Comparison of ENCODE assay signal across 27 cellular contexts in the genomic region with DNA sequence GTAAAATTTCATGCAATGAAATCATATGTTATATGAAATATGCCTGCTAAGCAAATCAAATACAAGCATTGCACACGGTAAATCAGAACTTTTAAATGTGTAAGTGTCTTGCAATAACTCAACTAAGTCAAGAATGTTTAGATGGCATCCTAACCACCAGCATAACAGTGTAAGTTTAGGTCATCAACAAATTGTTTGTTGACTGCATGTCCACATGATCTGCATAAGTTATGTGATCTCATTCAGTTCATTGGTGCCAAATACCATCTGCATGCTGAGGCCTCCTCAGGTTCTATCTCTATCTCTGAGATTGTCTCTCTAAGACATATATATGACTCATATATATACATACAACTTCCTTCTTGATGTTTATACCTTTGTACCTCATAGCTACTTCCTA.
"Had no signal": no experiment of that assay in that cellular context is flagged by ENCODE, and none has a peak within 500 bp of the region (broad histone marks: within the 10 kb centered on the region; RNA-seq: fewer than 3 reads in every experiment).

No MANE protein-coding gene starts in this region.

- H3K27ac ChIP-seq: brain microvascular endothelial cell, KMS-11, Peyer's patch, RWPE1, SJCRH30 had no signal

- H3K4me2 ChIP-seq: KMS-11, SK-N-SH had no signal

- H3K27me3 Mint-ChIP-seq: activated CD4-positive, alpha-beta memory T cell treated with anti-CD3 and anti-CD28 coated beads, Interleukin-2, amount 10 ng/mL, durations not matched to agents 7 days and 5 days had no signal

- H3K36me3 ChIP-seq: brain microvascular endothelial cell, MG63, Peyer's patch, SJCRH30 had no signal

- H3K9me3 Mint-ChIP-seq: activated CD4-positive, alpha-beta memory T cell treated with anti-CD3 and anti-CD28 coated beads, Interleukin-2, amount 10 ng/mL, durations not matched to agents 7 days and 5 days; activated naive CD4-positive, alpha-beta T cell treated with anti-CD3 and anti-CD28 coated beads for 36 hours; activated T-helper 17 cell treated with anti-CD3 and anti-CD28 coated beads, Interleukin-2, amount 50 U/mL, for 72 hours had no signal

- H3K4me1 Mint-ChIP-seq: activated CD4-positive, alpha-beta memory T cell treated with anti-CD3 and anti-CD28 coated beads, Interleukin-2, amount 10 ng/mL, durations not matched to agents 7 days and 5 days; activated CD4-positive, alpha-beta T cell treated with anti-CD3 and anti-CD28 coated beads for 36 hours; activated T-helper 17 cell treated with anti-CD3 and anti-CD28 coated beads, Interleukin-2, amount 50 U/mL, for 72 hours had no signal

- H3K4me3 Mint-ChIP-seq: activated CD4-positive, alpha-beta memory T cell treated with anti-CD3 and anti-CD28 coated beads, Interleukin-2, amount 10 ng/mL, durations not matched to agents 7 days and 5 days; activated CD4-positive, alpha-beta T cell treated with anti-CD3 and anti-CD28 coated beads for 36 hours; activated naive CD4-positive, alpha-beta T cell treated with anti-CD3 and anti-CD28 coated beads for 36 hours; activated naive CD8-positive, alpha-beta T cell; activated T-helper 17 cell treated with anti-CD3 and anti-CD28 coated beads, Interleukin-2, amount 50 U/mL, for 72 hours had no signal

- H3K9me2 ChIP-seq: SK-N-SH had no signal

- H3K27ac Mint-ChIP-seq: activated CD4-positive, alpha-beta memory T cell treated with anti-CD3 and anti-CD28 coated beads, Interleukin-2, amount 10 ng/mL, durations not matched to agents 7 days and 5 days; activated CD4-positive, alpha-beta T cell treated with anti-CD3 and anti-CD28 coated beads for 36 hours; activated naive CD4-positive, alpha-beta T cell treated with anti-CD3 and anti-CD28 coated beads for 36 hours; activated naive CD8-positive, alpha-beta T cell; activated T-helper 17 cell treated with anti-CD3 and anti-CD28 coated beads, Interleukin-2, amount 50 U/mL, for 72 hours had no signal

- ATAC-seq: activated CD4-positive, alpha-beta T cell treated with anti-CD3 and anti-CD28 coated beads for 36 hours; activated T-helper 17 cell treated with anti-CD3 and anti-CD28 coated beads, Interleukin-2, amount 50 U/mL, for 72 hours had no signal

- H3K4me3 ChIP-seq: MG63, Peyer's patch, SJCRH30 had no signal

- H3K4me1 ChIP-seq: Peyer's patch, SJCRH30 had no signal

- DNase-seq: activated CD4-positive, alpha-beta memory T cell treated with anti-CD3 and anti-CD28 coated beads, Interleukin-2, amount 10 ng/mL, durations not matched to agents 7 days and 5 days; activated CD4-positive, alpha-beta T cell treated with anti-CD3 and anti-CD28 coated beads for 36 hours; activated CD4-positive, alpha-beta T cell treated with anti-CD3 and anti-CD28 coated beads, Interleukin-2, amount 50 U/mL, for 1 hour; activated CD4-positive, CD25-positive, alpha-beta regulatory T cell; activated gamma-delta T cell; activated naive CD4-positive, alpha-beta T cell treated with anti-CD3 and anti-CD28 coated beads for 36 hours; activated T-cell treated with anti-CD3 and anti-CD28 coated beads for 4 hours; activated T-cell treated with anti-CD3 and anti-CD28 coated beads, Interleukin-2, amount 50 U/mL, for 48 hours; brain microvascular endothelial cell; MG63; NCI-H1105; NCI-H1436; NCI-H1694 treated with DMSO at 0.1 percent for 48 hours; NCI-H2029 treated with DMSO at 0.1 percent for 48 hours; NCI-H345; NCI-H510A; NCI-H69; NK-92 treated with Interleukin-12 subunit alpha and Interleukin-12 subunit beta, amount 100 ng/mL, for 24 hours; Peyer's patch; Right ventricle myocardium superior; SJCRH30; SK-N-SH; T-helper 1 cell had no signal

- H3K27me3 ChIP-seq: brain microvascular endothelial cell, MG63, Peyer's patch had no signal

- H3K9me3 ChIP-seq: MG63, Peyer's patch, SJCRH30, SK-N-SH had no signal
